Comparison of ENCODE assay signal across 21 cellular contexts in the genomic region with DNA sequence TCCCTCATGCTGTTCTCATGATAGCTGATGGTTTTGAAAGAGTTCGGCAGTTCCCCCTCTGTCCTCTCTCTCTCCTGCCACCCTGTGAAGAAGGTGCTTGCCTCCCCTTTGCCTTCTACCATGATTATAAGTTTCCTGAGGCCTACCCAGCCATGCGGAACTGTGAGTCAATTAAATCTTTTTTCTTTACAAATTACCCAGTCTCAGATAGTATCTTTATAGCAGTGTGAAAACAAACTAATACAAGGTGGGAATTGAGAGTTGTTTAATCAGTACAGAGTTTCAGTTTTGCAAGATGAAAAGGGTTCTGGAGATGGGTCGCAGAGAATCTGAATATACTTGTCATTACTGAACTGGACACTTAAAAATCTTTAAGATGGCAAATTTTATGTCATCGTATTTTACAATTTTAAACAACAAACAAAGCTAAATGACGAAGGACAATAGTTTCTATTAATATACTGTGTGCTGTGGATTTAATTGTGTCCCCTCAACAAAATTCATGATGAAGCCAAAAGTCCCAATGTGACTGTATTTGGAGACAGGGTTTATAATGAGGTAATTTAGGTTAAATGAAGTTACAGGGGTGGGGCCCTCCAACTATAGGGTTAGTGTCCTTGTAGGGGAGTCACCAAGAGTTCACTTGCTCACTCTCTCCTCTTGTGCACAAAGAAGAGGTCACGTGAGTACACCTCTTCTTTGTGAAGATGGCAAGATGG. TPM values are rescaled to one million over a fixed set of nuclear protein-coding genes. Genes with fewer than 3 reads are reported as not detected.
A peak's percentile ranks its signal among the peaks of the same experiment; 100 is the strongest.
DNase-seq lines count a peak whose midpoint lies in the region; ATAC-seq, FAIRE-seq and TF ChIP-seq lines count a peak whose summit lies in the region.
"Had no signal": no experiment of that assay in that cellular context is flagged by ENCODE, and none has a peak within 500 bp of the region (broad histone marks: within the 10 kb centered on the region; RNA-seq: fewer than 3 reads in every experiment).

No MANE protein-coding gene starts in this region.

- H2AFZ ChIP-seq in GM12878 (ENCODE audit: control insufficient read depth, low read depth, low read length): no peak overlapping the region

- in situ Hi-C loops in GM12878 (cut with MboI): no loop called here

- SMC1A ChIA-PET in GM12878 (lab: Charles Lee; ENCODE audit: uncharacterized antibody, unreplicated experiment): no interaction called here

- no TSS peak for BruUV-seq in GM12878 (replicated peaks; lab: Mats Ljungman, UMichigan)

- no peak overlapping the region for H3K4me3 ChIP-seq in GM12878
- H3K4me3 ChIP-seq: BLaER1 had no signal

- H3K79me2 ChIP-seq in GM12878 (ENCODE audit: control insufficient read depth, insufficient read depth, low read length): no peaks in the 10 kb centered on the region

- H3K9me3 ChIP-seq in GM12878 (replicated peaks; ENCODE audit: control insufficient read depth, insufficient read depth, low read length): peaks cover 3% of the 10 kb centered on the region; the same call in 2 of the 3 replicates
- H3K9me3 ChIP-seq: BLaER1 had no signal

- ATAC-seq in GM12878: peak; percentile 70
- ATAC-seq in HG02840 (IDR thresholded peaks at IDR 0.05; ENCODE audit: low FRiP score, unreplicated experiment): no peak

- H3K4me1 ChIP-seq in GM12878 (ENCODE audit: control insufficient read depth, insufficient read depth, low read length): no peaks in the 10 kb centered on the region; the same call in 1 of the 2 replicates
- H3K4me1 ChIP-seq: BLaER1 had no signal

- FAIRE-seq in GM12891 (lab: Jason Lieb, UNC): no peak
- FAIRE-seq in GM12878 (lab: Jason Lieb, UNC): no peak
- FAIRE-seq: GM19239, H1 had no signal

- no peak for TF ChIP-seq EP300 in GM12878 (IDR thresholded peaks at IDR 0.05; ENCODE audit: borderline replicate concordance in 1 of 2, control insufficient read depth in 1 of 2, low read depth in 2 of 2, low read length in 2 of 2)

- DNase-seq in GM12891 (ENCODE audit: insufficient read length, low spot score): no peak
- no peak for DNase-seq in GM12878 (ENCODE audit: low read depth, low spot score)
- no peak for DNase-seq in NK-92 treated with Interleukin-12 subunit alpha and Interleukin-12 subunit beta, amount 100 ng/mL, for 24 hours (lab: John Stamatoyannopoulos, UW)
- DNase-seq: 8988T; CD4-positive, alpha-beta memory T cell; DMS153; DMS79; GDM1; H9; IMR-90; KBM-7 had no signal

- no peak for TF ChIP-seq CTCF in GM12878 (IDR thresholded peaks at IDR 0.05 in 2 of 3, conservative IDR thresholded peaks at IDR 0.05 in 1 of 3; ENCODE audit: control insufficient read depth in 2 of 3, extremely low read depth in 1 of 3, insufficient read depth in 1 of 3, low read depth in 3 of 3, low read length in 3 of 3)

- no peaks in the 10 kb centered on the region for H4K20me1 ChIP-seq in GM12878 (ENCODE audit: control insufficient read depth, insufficient read depth)
- H4K20me1 ChIP-seq: BLaER1 had no signal

- H3K4me2 ChIP-seq in GM12878 (ENCODE audit: control insufficient read depth, insufficient read depth): no peak overlapping the region
- H3K4me2 ChIP-seq: BLaER1 had no signal

- CTCF ChIA-PET in GM12878 (lab: Yijun Ruan, JAX): interaction anchor here (1.4 kb wide), 1 partner anchor 17 kb away, joined by 4 read pairs; no protein-coding TSS in a partner anchor

- POLR2A ChIA-PET in GM12878 (lab: Charles Lee): no interaction called here

- intact Hi-C loops in GM12878 (cut with micrococcal nuclease; ENCODE audit: unreplicated experiment): no loop called here

- H3K27me3 ChIP-seq in GM12878 (replicated peaks in 1 of 2; ENCODE audit: control insufficient read depth in 2 of 2, insufficient read depth in 2 of 2, low read length in 1 of 2): peaks cover 7 to 9% of the 10 kb centered on the region in 2 experiments; a peak in 3 of 4 replicates

- no peak for TF ChIP-seq RAD21 in GM12878 (IDR thresholded peaks at IDR 0.05; ENCODE audit: insufficient read depth, low read depth, low read length)

- H3K36me3 ChIP-seq in GM12878 (ENCODE audit: control insufficient read depth in 2 of 2, insufficient read depth in 2 of 2, low read length in 1 of 2): no peaks in the 10 kb centered on the region
- H3K36me3 ChIP-seq: BLaER1 had no signal

- no peak overlapping the region for H3K27ac ChIP-seq in GM12878 (ENCODE audit: control insufficient read depth, insufficient read depth)
- H3K27ac ChIP-seq: BLaER1, HL-60 had no signal

- TF ChIP-seq POLR2A in GM12891 (IDR thresholded peaks at IDR 0.05; ENCODE audit: low read depth, low read length): no peak
- TF ChIP-seq POLR2A in GM12878 (IDR thresholded peaks at IDR 0.05; ENCODE audit: low read depth, low read length): no peak

- WGBS in GM12878 (ENCODE audit: insufficient coverage, insufficient replicate concordance, low lambda C conversion rate, missing lambda C conversion rate): 27% methylated on average over 6 of the region's 6 CpGs

- H3K9ac ChIP-seq in GM12878 (ENCODE audit: control insufficient read depth, insufficient read depth, low read length): no peak overlapping the region
- H3K9ac ChIP-seq: BLaER1 had no signal

- RAD21 ChIA-PET in GM12878 (lab: Charles Lee; ENCODE audit: unreplicated experiment): no interaction called here

RNA-seq across cellular contexts. Expression of gene MT3, which starts 4.4 kb away (rescaled TPM):
- polyA plus RNA-seq in GM12891 (2012; ENCODE audit: low read depth, missing spikeins): 0.19 TPM
- total RNA-seq in GM12878 (2013; cell fraction: nucleolus; rRNA removed): not detected in 2 replicates
- total RNA-seq in GM12878 (2014; rRNA removed): not detected in 2 replicates
- total RNA-seq in GM12878 (2014; rRNA removed; fragmentation: Illumina TruSeq; extraction: Trizol): not detected in 2 replicates
- not detected in 2 replicates for total RNA-seq in GM12878 (2021)
- polyA plus RNA-seq in GM12878 (2011; ENCODE audit: low read depth): not detected
- 0.24 and 0.41 TPM in 2 replicates for polyA plus RNA-seq in GM12878 (2011; rRNA removed)
- 0.33 and 0.46 TPM in 2 replicates for polyA plus RNA-seq in GM12878 (2011; cell fraction: cytosol; rRNA removed)
- 0.25 TPM in 1 of 2 replicates, not detected in the other for polyA plus RNA-seq in GM12878 (2011; cell fraction: nucleus; rRNA removed)
- 1.00 TPM in 1 of 2 replicates, not detected in the other for polyA plus RNA-seq in GM12878 (2012)
- not detected in 2 replicates for polyA plus RNA-seq in GM12878 (2014; fragmentation: Illumina TruSeq; extraction: Trizol)
- polyA plus RNA-seq in GM12878 (2014; fragmentation: Nextera tagmentation; extraction: Ambion mirVana): not detected
- polyA plus RNA-seq in GM12878 (2014; rRNA removed): not detected in 2 replicates
- not detected for polyA plus RNA-seq in GM12878 (2016; fragmentation: Nextera tagmentation; extraction: Ambion mirVana)
- polyA minus RNA-seq in GM12878 (2011; rRNA and poly(A)+ RNA removed): not detected in 2 replicates
- not detected in 2 replicates for polyA minus RNA-seq in GM12878 (2011; cell fraction: cytosol; rRNA and poly(A)+ RNA removed)
- not detected in 2 replicates for polyA minus RNA-seq in GM12878 (2011; cell fraction: nucleus; rRNA and poly(A)+ RNA removed)
- total RNA-seq: A673; CD4-positive, alpha-beta memory T cell; Daoy; H1; H9; HT1080; IMR-90 had no signal
- polyA plus RNA-seq: AG04450, CD14-positive monocyte had no signal

RNA-seq across cellular contexts. Expression of gene MT2A, which starts 14.7 kb away (rescaled TPM):
- 8.4 TPM for polyA plus RNA-seq in GM12891 (2012; ENCODE audit: low read depth, missing spikeins)
- total RNA-seq in GM12878 (2013; cell fraction: nucleolus; rRNA removed): 5.4 and 5.6 TPM in 2 replicates
- total RNA-seq in GM12878 (2014; rRNA removed) (19.0 and 20.1 TPM in 2 replicates), GM12878 (2014; rRNA removed; fragmentation: Illumina TruSeq; extraction: Trizol) (10.7 and 12.7 TPM in 2 replicates), GM12878 (2021) (44.8 and 54.8 TPM in 2 replicates)
- 2.0 TPM for polyA plus RNA-seq in GM12878 (2011; ENCODE audit: low read depth)
- polyA plus RNA-seq in GM12878 (2011; rRNA removed) (8.1 and 11.3 TPM in 2 replicates), GM12878 (2014; fragmentation: Illumina TruSeq; extraction: Trizol) (0.41 and 7.3 TPM in 2 replicates), GM12878 (2014; fragmentation: Nextera tagmentation; extraction: Ambion mirVana) (10 to 100 TPM; 56.3 to 75.3 TPM), GM12878 (2014; rRNA removed) (52.3 and 59.0 TPM in 2 replicates), GM12878 (2016; fragmentation: Nextera tagmentation; extraction: Ambion mirVana) (100 to 1,000 TPM; 270 to 271 TPM)
- polyA plus RNA-seq in GM12878 (2011; cell fraction: cytosol; rRNA removed): 17.2 and 28.6 TPM in 2 replicates
- 19.9 and 26.7 TPM in 2 replicates for polyA plus RNA-seq in GM12878 (2011; cell fraction: nucleus; rRNA removed)
- polyA plus RNA-seq in GM12878 (2012): 36.2 and 51.8 TPM in 2 replicates
- 6.4 and 16.9 TPM in 2 replicates for polyA minus RNA-seq in GM12878 (2011; rRNA and poly(A)+ RNA removed)
- 22.2 and 29.9 TPM in 2 replicates for polyA minus RNA-seq in GM12878 (2011; cell fraction: cytosol; rRNA and poly(A)+ RNA removed)
- polyA minus RNA-seq in GM12878 (2011; cell fraction: nucleus; rRNA and poly(A)+ RNA removed): 6.8 and 8.8 TPM in 2 replicates

RNA-seq across cellular contexts. Expression of gene MT4, which starts 28.9 kb away (rescaled TPM):
- not detected for polyA plus RNA-seq in GM12891 (2012; ENCODE audit: low read depth, missing spikeins)
- not detected in 2 replicates for total RNA-seq in GM12878 (2013; cell fraction: nucleolus; rRNA removed)
- not detected in 2 replicates for total RNA-seq in GM12878 (2014; rRNA removed)
- not detected in 2 replicates for total RNA-seq in GM12878 (2014; rRNA removed; fragmentation: Illumina TruSeq; extraction: Trizol)
- not detected in 2 replicates for total RNA-seq in GM12878 (2021)
- not detected for polyA plus RNA-seq in GM12878 (2011; ENCODE audit: low read depth)
- not detected in 2 replicates for polyA plus RNA-seq in GM12878 (2011; rRNA removed)
- not detected in 2 replicates for polyA plus RNA-seq in GM12878 (2011; cell fraction: cytosol; rRNA removed)
- not detected in 2 replicates for polyA plus RNA-seq in GM12878 (2011; cell fraction: nucleus; rRNA removed)
- polyA plus RNA-seq in GM12878 (2012): not detected in 2 replicates
- not detected in 2 replicates for polyA plus RNA-seq in GM12878 (2014; fragmentation: Illumina TruSeq; extraction: Trizol)
- not detected for polyA plus RNA-seq in GM12878 (2014; fragmentation: Nextera tagmentation; extraction: Ambion mirVana)
- polyA plus RNA-seq in GM12878 (2014; rRNA removed): not detected in 2 replicates
- not detected for polyA plus RNA-seq in GM12878 (2016; fragmentation: Nextera tagmentation; extraction: Ambion mirVana)
- polyA minus RNA-seq in GM12878 (2011; rRNA and poly(A)+ RNA removed): not detected in 2 replicates
- polyA minus RNA-seq in GM12878 (2011; cell fraction: cytosol; rRNA and poly(A)+ RNA removed): not detected in 2 replicates
- not detected in 2 replicates for polyA minus RNA-seq in GM12878 (2011; cell fraction: nucleus; rRNA and poly(A)+ RNA removed)
- total RNA-seq: A673; CD4-positive, alpha-beta memory T cell; Daoy; H1; H9; HT1080; IMR-90 had no signal
- polyA plus RNA-seq: AG04450; CD14-positive monocyte; CD4-positive, alpha-beta memory T cell; H1; IMR-90 had no signal

RNA-seq across cellular contexts. Expression of gene MT1E, which starts 31.8 kb away (rescaled TPM):
- 0.87 TPM for polyA plus RNA-seq in GM12891 (2012; ENCODE audit: low read depth, missing spikeins)
- total RNA-seq in GM12878 (2013; cell fraction: nucleolus; rRNA removed): not detected in 2 replicates
- total RNA-seq in GM12878 (2014; rRNA removed) (10.0 and 11.0 TPM in 2 replicates), GM12878 (2014; rRNA removed; fragmentation: Illumina TruSeq; extraction: Trizol) (7.6 and 7.9 TPM in 2 replicates), GM12878 (2021) (10.6 and 12.7 TPM in 2 replicates)
- not detected for polyA plus RNA-seq in GM12878 (2011; ENCODE audit: low read depth)
- polyA plus RNA-seq in GM12878 (2011; rRNA removed) (16.8 and 18.2 TPM in 2 replicates), GM12878 (2014; fragmentation: Illumina TruSeq; extraction: Trizol) (0.48 and 5.8 TPM in 2 replicates), GM12878 (2014; fragmentation: Nextera tagmentation; extraction: Ambion mirVana) (10 to 100 TPM; 17.7 to 20.7 TPM), GM12878 (2014; rRNA removed) (16.2 and 18.8 TPM in 2 replicates), GM12878 (2016; fragmentation: Nextera tagmentation; extraction: Ambion mirVana) (10 to 100 TPM; 20.1 to 22.3 TPM)
- polyA plus RNA-seq in GM12878 (2011; cell fraction: cytosol; rRNA removed): 75.7 and 90.2 TPM in 2 replicates
- 49.1 and 65.0 TPM in 2 replicates for polyA plus RNA-seq in GM12878 (2011; cell fraction: nucleus; rRNA removed)
- polyA plus RNA-seq in GM12878 (2012): 3.3 and 5.2 TPM in 2 replicates
- 11.3 and 52.1 TPM in 2 replicates for polyA minus RNA-seq in GM12878 (2011; rRNA and poly(A)+ RNA removed)
- 19.8 and 20.5 TPM in 2 replicates for polyA minus RNA-seq in GM12878 (2011; cell fraction: cytosol; rRNA and poly(A)+ RNA removed)
- 8.7 and 9.7 TPM in 2 replicates for polyA minus RNA-seq in GM12878 (2011; cell fraction: nucleus; rRNA and poly(A)+ RNA removed)
- total RNA-seq: CD4-positive, alpha-beta memory T cell had no signal

RNA-seq across cellular contexts. Expression of gene MT1M, which starts 38.7 kb away (rescaled TPM):
- polyA plus RNA-seq in GM12891 (2012; ENCODE audit: low read depth, missing spikeins): not detected
- total RNA-seq in GM12878 (2013; cell fraction: nucleolus; rRNA removed): not detected in 2 replicates
- total RNA-seq in GM12878 (2014; rRNA removed) (not detected in 2 replicates), GM12878 (2014; rRNA removed; fragmentation: Illumina TruSeq; extraction: Trizol) (not detected in 2 replicates), GM12878 (2021) (not detected in 2 replicates)
- not detected for polyA plus RNA-seq in GM12878 (2011; ENCODE audit: low read depth)
- polyA plus RNA-seq in GM12878 (2011; rRNA removed) (not detected in 2 replicates), GM12878 (2014; fragmentation: Illumina TruSeq; extraction: Trizol) (not detected in 2 replicates), GM12878 (2014; fragmentation: Nextera tagmentation; extraction: Ambion mirVana) (not detected), GM12878 (2014; rRNA removed) (not detected in 2 replicates), GM12878 (2016; fragmentation: Nextera tagmentation; extraction: Ambion mirVana) (not detected)
- polyA plus RNA-seq in GM12878 (2011; cell fraction: cytosol; rRNA removed): not detected in 2 replicates
- not detected in 2 replicates for polyA plus RNA-seq in GM12878 (2011; cell fraction: nucleus; rRNA removed)
- polyA plus RNA-seq in GM12878 (2012): not detected in 2 replicates
- polyA minus RNA-seq in GM12878 (2011; rRNA and poly(A)+ RNA removed): not detected in 2 replicates
- polyA minus RNA-seq in GM12878 (2011; cell fraction: cytosol; rRNA and poly(A)+ RNA removed): not detected in 2 replicates
- not detected in 2 replicates for polyA minus RNA-seq in GM12878 (2011; cell fraction: nucleus; rRNA and poly(A)+ RNA removed)
- total RNA-seq: CD4-positive, alpha-beta memory T cell; H1; HT1080; IMR-90 had no signal
- polyA plus RNA-seq: CD14-positive monocyte; CD4-positive, alpha-beta memory T cell had no signal
